In the genomic region with DNA sequence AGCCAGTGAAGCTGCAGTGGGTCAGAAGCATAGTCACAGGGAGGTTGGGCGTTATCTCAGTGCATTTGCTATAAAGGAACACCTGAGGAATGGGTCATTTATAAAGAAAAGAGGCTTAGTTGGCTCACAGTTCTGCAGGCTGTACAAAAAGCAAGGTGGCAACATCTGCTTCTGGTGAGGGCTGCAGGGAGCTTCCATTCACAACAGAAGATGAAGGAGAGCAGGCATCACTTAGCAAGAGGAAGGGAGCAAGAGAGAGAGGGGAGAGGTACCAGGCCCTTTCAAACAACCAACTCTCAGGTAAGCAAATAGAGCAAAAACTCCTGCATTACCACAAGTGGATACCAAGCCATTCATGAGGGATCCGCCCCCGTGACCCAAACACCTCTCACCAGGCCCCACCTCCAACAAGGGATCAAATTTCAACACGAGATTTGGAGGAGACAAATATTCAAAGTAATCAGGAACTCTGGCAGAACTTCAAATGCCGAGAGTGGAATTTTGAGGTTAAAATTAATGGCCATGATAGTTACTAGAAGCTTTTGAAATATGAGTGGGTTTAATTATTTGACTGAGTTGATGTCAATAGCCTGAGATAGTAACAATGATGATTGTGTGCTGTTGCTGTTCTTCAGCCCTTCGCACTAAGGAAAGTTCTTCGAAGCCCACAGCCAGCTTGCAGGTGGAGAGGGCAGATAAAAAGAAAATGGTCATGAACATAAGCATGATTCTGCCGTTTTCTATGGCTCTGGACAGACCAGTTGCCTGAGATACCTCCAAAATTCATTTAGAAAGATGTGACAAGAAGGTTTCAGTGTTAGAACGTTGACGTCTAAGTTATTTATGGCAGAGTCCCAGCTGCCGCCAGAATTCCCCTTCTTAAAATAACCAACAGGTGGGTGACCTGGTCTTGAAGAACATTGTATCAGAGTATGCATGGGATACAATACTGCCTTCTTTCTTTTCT, we compare ENCODE assay signal across 12 cellular contexts. TPM values are rescaled to one million over a fixed set of nuclear protein-coding genes. Genes with fewer than 3 reads are reported as not detected.
DNase-seq lines count a peak whose midpoint lies in the region; ATAC-seq, FAIRE-seq and TF ChIP-seq lines count a peak whose summit lies in the region.
"Had no signal": no experiment of that assay in that cellular context is flagged by ENCODE, and none has a peak within 500 bp of the region (broad histone marks: within the 10 kb centered on the region; RNA-seq: fewer than 3 reads in every experiment).

No MANE protein-coding gene starts in this region.

- in situ Hi-C loops in HepG2 (cut with HindIII; ENCODE audit: extremely low pct_ligation_motif_present, low pct_unique_long_range_greater_than_20kb), result no loop called here

- H3K9me3 Mint-ChIP-seq in activated T-cell treated with anti-CD3 and anti-CD28 coated beads, Interleukin-2, amount 50 U/mL, for 72 hours, result peaks cover 2 to 3% of the 10 kb centered on the region in 2 donors

- BruUV-seq in HepG2 (replicated peaks; lab: Mats Ljungman, UMichigan), result no TSS peak

- H3K4me1 ChIP-seq in liver (ENCODE audit: control insufficient read depth in 4 of 4, insufficient read depth in 4 of 4, low read length in 3 of 4) (peaks cover 0 to 18% (median 4%) of the 10 kb centered on the region in 4 donors), HepG2 (ENCODE audit: insufficient read depth, low read length) (no peaks in the 10 kb centered on the region), upper lobe of right lung (no peaks in the 10 kb centered on the region)
- H3K4me1 ChIP-seq: ascending aorta had no signal

- TF ChIP-seq RAD21 in liver (IDR thresholded peaks at IDR 0.05), result peak in 1 of 2 donors; percentile 38
- TF ChIP-seq RAD21 in HepG2 (CRISPR knock-in tag; IDR thresholded peaks at IDR 0.05), result no peak

- H3K9me3 ChIP-seq in liver (ENCODE audit: control insufficient read depth in 4 of 4, low read length in 3 of 4), result no peaks in the 10 kb centered on the region
- no peaks in the 10 kb centered on the region for H3K9me3 ChIP-seq in HepG2 (ENCODE audit: low read length)
- no peaks in the 10 kb centered on the region for H3K9me3 ChIP-seq in upper lobe of right lung
- H3K9me3 ChIP-seq in T-helper 17 cell (ENCODE audit: control insufficient read depth, low read length, poor library complexity, severe bottlenecking), result no peaks in the 10 kb centered on the region
- H3K9me3 ChIP-seq: ascending aorta had no signal

- no peaks in the 10 kb centered on the region for H3K4me1 Mint-ChIP-seq in T-helper 17 cell
- no peaks in the 10 kb centered on the region for H3K4me1 Mint-ChIP-seq in activated T-cell treated with anti-CD3 and anti-CD28 coated beads, Interleukin-2, amount 50 U/mL, for 72 hours (ENCODE audit: low read depth)

- H4K20me1 ChIP-seq in HepG2 (ENCODE audit: insufficient read depth, low read length), result no peaks in the 10 kb centered on the region

- TF ChIP-seq CTCF in liver (IDR thresholded peaks at IDR 0.05; ENCODE audit: low read depth, low read length, missing input control), result no peak
- TF ChIP-seq CTCF in HepG2 (CRISPR knock-in tag; IDR thresholded peaks at IDR 0.05), result no peak
- no peak for TF ChIP-seq CTCF in upper lobe of right lung (IDR thresholded peaks at IDR 0.05)

- H3K79me2 ChIP-seq in HepG2 (ENCODE audit: insufficient read depth, low read length), result no peaks in the 10 kb centered on the region

- CTCF ChIA-PET in HepG2 (lab: Yijun Ruan, JAX; ENCODE audit: low intra/inter-chr PET ratio, low total read pairs), result no interaction called here

- peak overlapping the region in 1 of 2 donors; percentile 68 for H3K27ac ChIP-seq in liver (ENCODE audit: low read depth in 1 of 2, low read length in 2 of 2)
- no peak overlapping the region for H3K27ac ChIP-seq in HepG2 (ENCODE audit: extremely low read length, insufficient read depth, low read length)
- no peak overlapping the region for H3K27ac ChIP-seq in upper lobe of right lung
- H3K27ac ChIP-seq: ascending aorta had no signal

- H3K27me3 Mint-ChIP-seq in T-helper 17 cell, result peaks cover 12% of the 10 kb centered on the region
- no peaks in the 10 kb centered on the region for H3K27me3 Mint-ChIP-seq in activated T-cell treated with anti-CD3 and anti-CD28 coated beads, Interleukin-2, amount 50 U/mL, for 72 hours (ENCODE audit: low read depth)

- H3K36me3 ChIP-seq in liver (ENCODE audit: control insufficient read depth in 4 of 4, insufficient read depth in 3 of 4, low read depth in 1 of 4, low read length in 3 of 4) (no peaks in the 10 kb centered on the region), HepG2 (replicated peaks in 1 of 2; ENCODE audit: control insufficient read depth in 1 of 2, insufficient read depth in 2 of 2, low read length in 2 of 2) (no peaks in the 10 kb centered on the region), upper lobe of right lung (no peaks in the 10 kb centered on the region)
- H3K36me3 ChIP-seq: ascending aorta had no signal

- intact Hi-C loops in HepG2 (cut with micrococcal nuclease; ENCODE audit: unreplicated experiment), result no loop called here
- intact Hi-C loops in upper lobe of right lung (cut with DNase I), result no loop called here

- H3K4me3 Mint-ChIP-seq in T-helper 17 cell, result no peak overlapping the region
- no peak overlapping the region for H3K4me3 Mint-ChIP-seq in activated T-cell treated with anti-CD3 and anti-CD28 coated beads, Interleukin-2, amount 50 U/mL, for 72 hours

- WGBS in liver, result 60% methylated on average over 11 of the region's 11 CpGs
- WGBS in HepG2 (ENCODE audit: low lambda C conversion rate), result 3% methylated on average over 11 of the region's 11 CpGs

- no peak overlapping the region for H3K27ac Mint-ChIP-seq in T-helper 17 cell
- H3K27ac Mint-ChIP-seq in activated T-cell treated with anti-CD3 and anti-CD28 coated beads, Interleukin-2, amount 50 U/mL, for 72 hours, result no peak overlapping the region

- ATAC-seq in HepG2 (no peak), HG02852 (IDR thresholded peaks at IDR 0.05; ENCODE audit: unreplicated experiment) (peak; percentile 87), upper lobe of right lung (peak; percentile 88), T-helper 17 cell (no peak)
- ATAC-seq in activated T-cell treated with anti-CD3 and anti-CD28 coated beads, Interleukin-2, amount 50 U/mL, for 72 hours (replicated peaks in 1 of 2), result no peak

- DNase-seq in HepG2 (ENCODE audit: low spot score), result no peak
- peak; percentile 81 for DNase-seq in NCI-H2029 (lab: John Stamatoyannopoulos, UW)
- peak; percentile 72 for DNase-seq in upper lobe of right lung
- DNase-seq in superior temporal gyrus (ENCODE audit: extremely low spot score), result no peak
- DNase-seq in T-helper 17 cell, result no peak
- DNase-seq in activated T-cell treated with anti-CD3 and anti-CD28 coated beads, Interleukin-2, amount 50 U/mL, for 72 hours, result no peak
- DNase-seq: NCI-H446 treated with DMSO at 0.1 percent for 48 hours had no signal

- FAIRE-seq in HepG2 (lab: Jason Lieb, UNC), result no peak
- FAIRE-seq: frontal cortex, H54 had no signal

- H3K9ac ChIP-seq in liver (ENCODE audit: low read depth in 1 of 2, low read length in 2 of 2) (no peak overlapping the region), HepG2 (ENCODE audit: insufficient read depth, low read depth, low read length) (no peak overlapping the region)

- H3K4me3 ChIP-seq in liver (ENCODE audit: low read depth in 1 of 3, low read length in 3 of 3) (no peak overlapping the region), HepG2 (replicated peaks in 1 of 3; ENCODE audit: insufficient read depth in 1 of 3, low read depth in 2 of 3, low read length in 3 of 3) (no peak overlapping the region), upper lobe of right lung (no peak overlapping the region)
- H3K4me3 ChIP-seq: ascending aorta had no signal

- no peaks in the 10 kb centered on the region for H3K27me3 ChIP-seq in liver (ENCODE audit: control insufficient read depth in 4 of 4, insufficient read depth in 4 of 4, low read length in 3 of 4)
- H3K27me3 ChIP-seq in HepG2 (ENCODE audit: control insufficient read depth in 1 of 2, insufficient read depth in 2 of 2, low read length in 2 of 2), result peaks cover 2 to 21% of the 10 kb centered on the region in 2 experiments; a peak in 2 of 5 replicates
- H3K27me3 ChIP-seq in upper lobe of right lung, result no peaks in the 10 kb centered on the region
- H3K27me3 ChIP-seq: ascending aorta had no signal

- no peak overlapping the region for H2AFZ ChIP-seq in HepG2 (ENCODE audit: low read length)

- H3K36me3 Mint-ChIP-seq in T-helper 17 cell (ENCODE audit: low read depth), result no peaks in the 10 kb centered on the region
- peaks cover 6 to 8% of the 10 kb centered on the region in 2 donors for H3K36me3 Mint-ChIP-seq in activated T-cell treated with anti-CD3 and anti-CD28 coated beads, Interleukin-2, amount 50 U/mL, for 72 hours (ENCODE audit: insufficient read depth in 2 of 2)

- TF ChIP-seq POLR2A in HepG2 (IDR thresholded peaks at IDR 0.05; ENCODE audit: insufficient read depth in 1 of 2, low read depth in 2 of 2, low read length in 2 of 2), result no peak

- no peak overlapping the region for H3K4me2 ChIP-seq in HepG2 (ENCODE audit: low read depth, low read length)

- POLR2A ChIA-PET in HepG2 (lab: Yijun Ruan, JAX), result no interaction called here

- TF ChIP-seq EP300 in HepG2 (IDR thresholded peaks at IDR 0.05; ENCODE audit: low read depth in 2 of 2, low read length in 2 of 2), result no peak
- no peak for TF ChIP-seq EP300 in HepG2 (CRISPR knock-in tag; IDR thresholded peaks at IDR 0.05; ENCODE audit: borderline replicate concordance)

RNA-seq across cellular contexts. Expression of a gene that starts 55.3 kb away (rescaled TPM):
- total RNA-seq in liver (under 1 TPM in 1 of 2 donors, not detected in 1; 0.50 TPM), HepG2 (2016; rRNA removed; fragmentation: Illumina TruSeq; extraction: Trizol) (not detected in 2 replicates), upper lobe of right lung (21.0 TPM), T-helper 17 cell (10 to 100 TPM; 24.6 to 43.4 TPM)
- polyA plus RNA-seq in liver (1 to 10 TPM in 1 of 2 donors, under 1 TPM in 1; 0.21 to 2.0 TPM), HepG2 (2011; rRNA removed) (not detected in 2 replicates)
- not detected in 2 replicates for total RNA-seq in HepG2 (2016; cell fraction: cytosol; rRNA removed; fragmentation: Illumina TruSeq; extraction: Trizol; ENCODE audit: low read depth)
- total RNA-seq in HepG2 (2016; cell fraction: insoluble cytoplasmic fraction; rRNA removed; fragmentation: Illumina TruSeq; extraction: Trizol), result not detected in 2 replicates
- total RNA-seq in HepG2 (2016; cell fraction: membrane; rRNA removed; fragmentation: Illumina TruSeq; extraction: Trizol), result not detected in 2 replicates
- total RNA-seq in HepG2 (2016; cell fraction: nucleus; rRNA removed; fragmentation: Illumina TruSeq; extraction: Trizol), result not detected in 2 replicates
- not detected in 2 replicates for polyA plus RNA-seq in HepG2 (2011; cell fraction: cytosol; rRNA removed)
- not detected in 2 replicates for polyA plus RNA-seq in HepG2 (2011; cell fraction: nucleus; rRNA removed)
- polyA plus RNA-seq in HepG2 (2012), result not detected in 2 replicates
- not detected in 2 replicates for polyA plus RNA-seq in HepG2 (2016; cell fraction: cytosol; fragmentation: Illumina TruSeq; extraction: Trizol; ENCODE audit: low read depth)
- not detected in 2 replicates for polyA plus RNA-seq in HepG2 (2016; cell fraction: insoluble cytoplasmic fraction; fragmentation: Illumina TruSeq; extraction: Trizol; ENCODE audit: low read depth)
- polyA plus RNA-seq in HepG2 (2016; cell fraction: membrane; fragmentation: Illumina TruSeq; extraction: Trizol; ENCODE audit: low read depth), result not detected in 2 replicates
- not detected in 2 replicates for polyA plus RNA-seq in HepG2 (2016; cell fraction: nucleus; fragmentation: Illumina TruSeq; extraction: Trizol; ENCODE audit: insufficient read depth, low read depth)
- polyA minus RNA-seq in HepG2 (2011; rRNA and poly(A)+ RNA removed; ENCODE audit: low replicate concordance), result 0.42 TPM in 1 of 2 replicates, not detected in the other
- polyA minus RNA-seq in HepG2 (2011; cell fraction: cytosol; rRNA and poly(A)+ RNA removed), result not detected in 2 replicates
- polyA minus RNA-seq in HepG2 (2011; cell fraction: nucleus; rRNA and poly(A)+ RNA removed), result not detected in 2 replicates
- total RNA-seq in activated T-cell treated with anti-CD3 and anti-CD28 coated beads, Interleukin-2, amount 50 U/mL, for 72 hours, result 10 to 100 TPM; 62.4 to 71.6 TPM
- total RNA-seq: ascending aorta had no signal

Comparison
In these comparisons a context has a peak if more than half of its experiments do, and no peak if none do; other contexts are left out.
1. ATAC-seq: peak in HG02852 (single experiment) and upper lobe of right lung (single experiment); none in HepG2 (single experiment), T-helper 17 cell (single experiment) and activated T-cell treated with anti-CD3 and anti-CD28 coated beads, Interleukin-2, amount 50 U/mL, for 72 hours (0 of 2).
2. DNase-seq: peak in NCI-H2029 (single experiment) and upper lobe of right lung (single experiment); none in HepG2 (single experiment), superior temporal gyrus (single experiment), T-helper 17 cell (0 of 3) and activated T-cell treated with anti-CD3 and anti-CD28 coated beads, Interleukin-2, amount 50 U/mL, for 72 hours (0 of 2).
3. RNA of a gene that starts 55.3 kb away (total RNA-seq): 62.4 to 71.6 TPM in activated T-cell treated with anti-CD3 and anti-CD28 coated beads, Interleukin-2, amount 50 U/mL, for 72 hours, 24.6 to 43.4 TPM in T-helper 17 cell and 21.0 TPM in upper lobe of right lung (single experiment); 0.50 TPM in liver and not detected in HepG2; every median in the first group is over 10 times any median in the second.